8 cellular contexts compared by ENCODE assay signal in genomic region chrX:77910108-77910840, GRCh38. TPM values are rescaled to one million over a fixed set of nuclear protein-coding genes. Genes with fewer than 3 reads are reported as not detected.
DNase-seq lines count a peak whose midpoint lies in the region; ATAC-seq and TF ChIP-seq lines count a peak whose summit lies in the region.

Gene ATP7A, plus strand, starts transcription at chrX:77910693. Its CDS starts 60,949 bp downstream, at chrX:77971642.

- peaks cover 4% of the 10 kb centered on the region for H3K36me3 Mint-ChIP-seq in T-helper 1 cell treated with Interleukin-12 subunit alpha and Interleukin-12 subunit beta and Interleukin-4 antibody, amounts not matched to agents 30 μg/mL and 1 μg/mL, for 36 hours (ENCODE audit: low read depth)

- no peaks in the 10 kb centered on the region for H3K9me3 Mint-ChIP-seq in T-helper 1 cell treated with Interleukin-12 subunit alpha and Interleukin-12 subunit beta and Interleukin-4 antibody, amounts not matched to agents 30 μg/mL and 1 μg/mL, for 36 hours

- peak within 1 kb of the TSS; percentile 99 for H3K27ac Mint-ChIP-seq in T-helper 1 cell treated with Interleukin-12 subunit alpha and Interleukin-12 subunit beta and Interleukin-4 antibody, amounts not matched to agents 30 μg/mL and 1 μg/mL, for 36 hours

- peak within 1 kb of the TSS; percentile 99 for H3K4me3 Mint-ChIP-seq in T-helper 1 cell treated with Interleukin-12 subunit alpha and Interleukin-12 subunit beta and Interleukin-4 antibody, amounts not matched to agents 30 μg/mL and 1 μg/mL, for 36 hours

- peak; percentile 87 for DNase-seq in NCI-H1694 (lab: John Stamatoyannopoulos, UW)
- DNase-seq in anterior cingulate cortex (lab: John Stamatoyannopoulos, UW) = peak; percentile 6 to 85 (median 74)
- DNase-seq in hepatocyte (ENCODE audit: low spot score) = peak; percentile 92
- DNase-seq in renal cortical epithelial cell (ENCODE audit: low read depth) = peak; percentile 69
- no peak for DNase-seq in cortex of kidney (lab: John Stamatoyannopoulos, UW)

- peaks cover 13% of the 10 kb centered on the region for H3K4me1 Mint-ChIP-seq in T-helper 1 cell treated with Interleukin-12 subunit alpha and Interleukin-12 subunit beta and Interleukin-4 antibody, amounts not matched to agents 30 μg/mL and 1 μg/mL, for 36 hours (ENCODE audit: low read depth)

- WGBS in hepatocyte (ENCODE audit: low lambda C conversion rate, missing lambda C conversion rate) = 44% methylated on average over 19 of the region's 36 CpGs

- H3K4me1 ChIP-seq in hepatocyte (ENCODE audit: insufficient read depth) = no peaks in the 10 kb centered on the region

- H3K27ac ChIP-seq in hepatocyte = peak within 1 kb of the TSS; percentile 84

- ATAC-seq in GM18499 (IDR thresholded peaks at IDR 0.05; ENCODE audit: insufficient read depth, unreplicated experiment) (peak; percentile 78), HG02938 (IDR thresholded peaks at IDR 0.05; ENCODE audit: unreplicated experiment) (peak; percentile 93)

- peak within 1 kb of the TSS; percentile 76 for H3K4me2 ChIP-seq in hepatocyte

- H3K9me3 ChIP-seq in hepatocyte (ENCODE audit: low read depth) = peaks cover 5% of the 10 kb centered on the region

- TF ChIP-seq CTCF in hepatocyte (IDR thresholded peaks at IDR 0.05; ENCODE audit: poor library complexity) = peak; percentile 60

- no peaks in the 10 kb centered on the region for H3K9me2 ChIP-seq in hepatocyte (replicated peaks; ENCODE audit: insufficient read depth)

- peak within 1 kb of the TSS; percentile 56 for H3K4me3 ChIP-seq in hepatocyte

- H3K27me3 ChIP-seq in hepatocyte = no peaks in the 10 kb centered on the region

- no peaks in the 10 kb centered on the region for H3K36me3 ChIP-seq in hepatocyte (replicated peaks; ENCODE audit: insufficient read depth, low read depth)

- H3K27me3 Mint-ChIP-seq in T-helper 1 cell treated with Interleukin-12 subunit alpha and Interleukin-12 subunit beta and Interleukin-4 antibody, amounts not matched to agents 30 μg/mL and 1 μg/mL, for 36 hours (ENCODE audit: low read depth) = no peaks in the 10 kb centered on the region

- no peaks in the 10 kb centered on the region for H4K20me1 ChIP-seq in hepatocyte (ENCODE audit: insufficient read depth, poor library complexity, severe bottlenecking)

- H3K79me2 ChIP-seq in hepatocyte = peaks cover 34% of the 10 kb centered on the region

- H2AFZ ChIP-seq in hepatocyte = peak within 1 kb of the TSS; percentile 83

RNA-seq across cellular contexts. Expression of gene ATP7A, which starts in this region (rescaled TPM):
- total RNA-seq in hepatocyte (11.8 and 13.0 TPM in 2 replicates), renal cortical epithelial cell (6.6 and 14.1 TPM in 2 replicates)
- polyA plus RNA-seq in hepatocyte = 3.7 and 4.0 TPM in 2 replicates
